In the genomic region with DNA sequence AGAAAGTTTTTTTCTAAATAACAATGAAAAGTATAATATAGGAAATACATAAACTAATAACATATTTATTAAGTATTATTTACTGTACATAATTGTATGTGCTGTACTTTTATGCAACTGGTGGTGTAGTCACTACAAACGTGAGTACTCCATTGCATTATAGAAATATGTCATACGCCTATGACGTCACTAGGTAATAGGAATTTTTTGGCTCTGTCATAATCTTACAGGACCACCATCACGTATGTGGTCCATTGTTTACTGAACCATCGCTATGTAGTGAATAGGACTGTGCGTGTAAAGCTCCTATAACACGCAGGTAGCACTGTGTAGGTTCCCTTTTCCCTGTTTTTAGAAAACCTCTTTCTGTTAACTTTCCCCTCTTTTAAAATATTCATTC, we compare ENCODE assay signal across 35 cellular contexts.
A peak's percentile ranks its signal among the peaks of the same experiment; 100 is the strongest.
DNase-seq lines count a peak whose midpoint lies in the region; ATAC-seq, FAIRE-seq and TF ChIP-seq lines count a peak whose summit lies in the region.
"Had no signal": no experiment of that assay in that cellular context is flagged by ENCODE, and none has a peak within 500 bp of the region (broad histone marks: within the 10 kb centered on the region; RNA-seq: fewer than 3 reads in every experiment).

No MANE protein-coding gene starts in this region.

- H3K4me2 ChIP-seq in HepG2 (ENCODE audit: low read depth, low read length) = no peak overlapping the region
- H3K4me2 ChIP-seq in GM23338 = no peak overlapping the region
- no peak overlapping the region for H3K4me2 ChIP-seq in K562 (ENCODE audit: insufficient read depth, low read length)
- H3K4me2 ChIP-seq: A549, BLaER1 had no signal

- H3K27me3 Mint-ChIP-seq in GM23338 (ENCODE audit: insufficient read depth, low read depth, poor library complexity) = no peaks in the 10 kb centered on the region
- no peaks in the 10 kb centered on the region for H3K27me3 Mint-ChIP-seq in nephron progenitor cell (ENCODE audit: low read depth, poor library complexity)
- H3K27me3 Mint-ChIP-seq: B cell; CD4-positive, alpha-beta memory T cell; CD4-positive, alpha-beta T cell; CD4-positive, CD25-positive, alpha-beta regulatory T cell; CD8-positive, alpha-beta memory T cell had no signal

- no peaks in the 10 kb centered on the region for H4K20me1 ChIP-seq in HepG2 (ENCODE audit: insufficient read depth, low read length)
- H4K20me1 ChIP-seq in GM23338 (replicated peaks; ENCODE audit: insufficient read depth) = no peaks in the 10 kb centered on the region
- no peaks in the 10 kb centered on the region for H4K20me1 ChIP-seq in K562 (replicated peaks; ENCODE audit: control insufficient read depth, insufficient read depth, low read length)
- H4K20me1 ChIP-seq: BLaER1; BLaER1 treated with 17β-estradiol and CSF1 and Interleukin-3, amounts not matched to agents 10 nM and 100 nM had no signal

- POLR2A ChIA-PET in HepG2 (lab: Yijun Ruan, JAX) = no interaction called here
- POLR2A ChIA-PET in K562 (lab: Yijun Ruan, JAX) = no interaction called here

- H3K79me2 ChIP-seq in HepG2 (ENCODE audit: insufficient read depth, low read length) (no peaks in the 10 kb centered on the region), GM23338 (replicated peaks; ENCODE audit: insufficient read depth) (no peaks in the 10 kb centered on the region), K562 (ENCODE audit: control insufficient read depth, insufficient read depth, low read length) (no peaks in the 10 kb centered on the region)

- H3K27me3 ChIP-seq in HepG2 (ENCODE audit: control insufficient read depth in 1 of 2, insufficient read depth in 2 of 2, low read length in 2 of 2) = no peaks in the 10 kb centered on the region
- H3K27me3 ChIP-seq in right lobe of liver = no peaks in the 10 kb centered on the region
- H3K27me3 ChIP-seq in GM23338 (ENCODE audit: insufficient read depth) = no peaks in the 10 kb centered on the region
- H3K27me3 ChIP-seq in K562 (ENCODE audit: control insufficient read depth in 2 of 2, insufficient read depth in 2 of 2, low read length in 2 of 2) = no peaks in the 10 kb centered on the region
- H3K27me3 ChIP-seq: BE2C, BLaER1 had no signal

- no peak for ATAC-seq in HepG2
- no peak for ATAC-seq in right lobe of liver
- no peak for ATAC-seq in GM23338
- no peak for ATAC-seq in K562
- ATAC-seq: A549; CD8-positive, alpha-beta T cell had no signal

- H3K9me2 ChIP-seq in GM23338 (ENCODE audit: insufficient read depth) = peaks cover 15% of the 10 kb centered on the region; the same call in 1 of the 2 replicates

- H3K9me1 ChIP-seq in K562 (ENCODE audit: control insufficient read depth, insufficient read depth, low read length) = no peaks in the 10 kb centered on the region

- no peaks in the 10 kb centered on the region for H3K36me3 Mint-ChIP-seq in GM23338 (ENCODE audit: low read depth)
- no peaks in the 10 kb centered on the region for H3K36me3 Mint-ChIP-seq in nephron progenitor cell (ENCODE audit: low read depth)
- H3K36me3 Mint-ChIP-seq: CD14-positive monocyte; CD4-positive, alpha-beta memory T cell; CD4-positive, CD25-positive, alpha-beta regulatory T cell; CD8-positive, alpha-beta memory T cell; CD8-positive, alpha-beta T cell had no signal

- H3K36me3 ChIP-seq in HepG2 (replicated peaks in 1 of 2; ENCODE audit: control insufficient read depth in 1 of 2, insufficient read depth in 2 of 2, low read length in 2 of 2) = no peaks in the 10 kb centered on the region
- no peaks in the 10 kb centered on the region for H3K36me3 ChIP-seq in right lobe of liver
- no peaks in the 10 kb centered on the region for H3K36me3 ChIP-seq in GM23338 (ENCODE audit: insufficient read depth)
- no peaks in the 10 kb centered on the region for H3K36me3 ChIP-seq in K562 (ENCODE audit: control insufficient read depth, insufficient read depth, low read length)
- H3K36me3 ChIP-seq: BE2C; BLaER1; BLaER1 treated with 17β-estradiol and CSF1 and Interleukin-3, amounts not matched to agents 10 nM and 100 nM had no signal

- CTCF ChIA-PET in HepG2 (lab: Yijun Ruan, JAX; ENCODE audit: low intra/inter-chr PET ratio, low total read pairs) = no interaction called here
- CTCF ChIA-PET in K562 (lab: Yijun Ruan, JAX; ENCODE audit: low intra/inter-chr PET ratio) = no interaction called here

- FAIRE-seq in HepG2 (lab: Jason Lieb, UNC) = no peak
- no peak for FAIRE-seq in K562 (lab: Jason Lieb, UNC)
- FAIRE-seq: A204.1, A549, D721Med had no signal

- TF ChIP-seq RAD21 in HepG2 (CRISPR knock-in tag; IDR thresholded peaks at IDR 0.05) = no peak
- TF ChIP-seq RAD21 in K562 (CRISPR knock-in tag; conservative IDR thresholded peaks at IDR 0.05 in 1 of 2, IDR thresholded peaks at IDR 0.05 in 1 of 2) = no peak

- no peak overlapping the region for H3K27ac Mint-ChIP-seq in GM23338
- H3K27ac Mint-ChIP-seq in nephron progenitor cell = no peak overlapping the region
- H3K27ac Mint-ChIP-seq: B cell; CD4-positive, alpha-beta memory T cell; CD4-positive, alpha-beta T cell; CD8-positive, alpha-beta memory T cell; CD8-positive, alpha-beta T cell had no signal

- WGBS in HepG2 (ENCODE audit: low lambda C conversion rate) = 5% methylated on average over 7 of the region's 7 CpGs
- WGBS in right lobe of liver (ENCODE audit: insufficient coverage, low coverage, low lambda C conversion rate, missing lambda C conversion rate) = 69% methylated on average over 7 of the region's 7 CpGs
- 2% methylated on average over 5 of the region's 7 CpGs for WGBS in K562 (ENCODE audit: insufficient coverage, low coverage, missing lambda C conversion rate)

- H3K27ac ChIP-seq in HepG2 (ENCODE audit: extremely low read length, insufficient read depth, low read length) (no peak overlapping the region), right lobe of liver (no peak overlapping the region), GM23338 (ENCODE audit: low read depth) (no peak overlapping the region), K562 (ENCODE audit: extremely low read depth, low read depth, low read length) (no peak overlapping the region)
- H3K27ac ChIP-seq: 22Rv1; A549; BLaER1; BLaER1 treated with 17β-estradiol and CSF1 and Interleukin-3, amounts not matched to agents 10 nM and 100 nM; C4-2B had no signal

- H3K9ac ChIP-seq in HepG2 (ENCODE audit: insufficient read depth, low read depth, low read length) (no peak overlapping the region), K562 (ENCODE audit: insufficient read depth in 1 of 2, low read depth in 2 of 2, low read length in 2 of 2) (no peak overlapping the region)
- H3K9ac ChIP-seq: BLaER1; BLaER1 treated with 17β-estradiol and CSF1 and Interleukin-3, amounts not matched to agents 10 nM and 100 nM had no signal

- H3K9me3 Mint-ChIP-seq in GM23338 = no peaks in the 10 kb centered on the region; the same call in 2 of the 3 replicates
- H3K9me3 Mint-ChIP-seq in nephron progenitor cell = no peaks in the 10 kb centered on the region
- H3K9me3 Mint-ChIP-seq: CD8-positive, alpha-beta T cell had no signal

- no peak for TF ChIP-seq EP300 in HepG2 (IDR thresholded peaks at IDR 0.05; ENCODE audit: low read depth in 2 of 2, low read length in 2 of 2)
- TF ChIP-seq EP300 in HepG2 (CRISPR knock-in tag; IDR thresholded peaks at IDR 0.05; ENCODE audit: borderline replicate concordance) = no peak
- TF ChIP-seq EP300 in K562 (IDR thresholded peaks at IDR 0.05; ENCODE audit: low read length) = no peak

- H3K4me1 ChIP-seq in HepG2 (ENCODE audit: insufficient read depth, low read length) (no peaks in the 10 kb centered on the region), right lobe of liver (no peaks in the 10 kb centered on the region), GM23338 (ENCODE audit: insufficient read depth) (no peaks in the 10 kb centered on the region; the same call in 1 of the 2 replicates), K562 (replicated peaks in 1 of 2; ENCODE audit: control insufficient read depth in 2 of 2, insufficient read depth in 2 of 2, low read length in 2 of 2) (no peaks in the 10 kb centered on the region)
- H3K4me1 ChIP-seq: A549, BE2C, BLaER1, Caco-2 had no signal

- TF ChIP-seq POLR2A in HepG2 (IDR thresholded peaks at IDR 0.05; ENCODE audit: insufficient read depth in 1 of 2, low read depth in 2 of 2, low read length in 2 of 2) = no peak
- TF ChIP-seq POLR2A in right lobe of liver (IDR thresholded peaks at IDR 0.05) = no peak
- TF ChIP-seq POLR2A in K562 (conservative IDR thresholded peaks at IDR 0.05) = no peak

- H2AFZ ChIP-seq in HepG2 (ENCODE audit: low read length) (no peak overlapping the region), GM23338 (peak overlapping the region; percentile 52; the same call in 1 of the 2 replicates), K562 (ENCODE audit: low read depth, low read length) (no peak overlapping the region)

- H3F3A ChIP-seq in GM23338 (replicated peaks; ENCODE audit: low read depth) = no peaks in the 10 kb centered on the region

- intact Hi-C loops in HepG2 (cut with micrococcal nuclease; ENCODE audit: unreplicated experiment) (no loop called here), right lobe of liver (cut with DNase I) (no loop called here), K562 (cut with micrococcal nuclease) (no loop called here)

- no TSS peak for BruUV-seq in HepG2 (replicated peaks; lab: Mats Ljungman, UMichigan)
- no TSS peak for BruUV-seq in K562 (replicated peaks; lab: Mats Ljungman, UMichigan)

- in situ Hi-C loops in HepG2 (cut with HindIII; ENCODE audit: extremely low pct_ligation_motif_present, low pct_unique_long_range_greater_than_20kb) (no loop called here), K562 (cut with MboI) (no loop called here)

- DNase-seq in HepG2 (ENCODE audit: low spot score) = no peak
- DNase-seq in right lobe of liver = no peak
- no peak for DNase-seq in GM23338 (ENCODE audit: low spot score)
- DNase-seq in K562 (ENCODE audit: extremely low read depth in 1 of 4, low spot score in 3 of 4) = no peak
- no peak for DNase-seq in nephron progenitor cell
- DNase-seq in OCI-M2 (lab: John Stamatoyannopoulos, UW; ENCODE audit: unreplicated experiment) = no peak
- DNase-seq: 8988T; ACHN; AML-193; BE2C; C1 segment of cervical spinal cord; Caco-2; Calu3; CD4-positive, alpha-beta memory T cell; CD4-positive, alpha-beta T cell; CD4-positive, CD25-positive, alpha-beta regulatory T cell; CD8-positive, alpha-beta memory T cell; CD8-positive, alpha-beta T cell; COR-L47; DMS 273 treated with DMSO at 0.1 percent for 48 hours; DMS153; DMS53; DMS79; DMS79 treated with DMSO at 0.1 percent for 48 hours; DND-41; EL had no signal

- H3K4me1 Mint-ChIP-seq in GM23338 (peaks cover 5% of the 10 kb centered on the region), nephron progenitor cell (peaks cover 12% of the 10 kb centered on the region)
- H3K4me1 Mint-ChIP-seq: B cell; CD14-positive monocyte; CD4-positive, alpha-beta memory T cell; CD4-positive, CD25-positive, alpha-beta regulatory T cell; CD8-positive, alpha-beta memory T cell had no signal

- H3K4me3 ChIP-seq in HepG2 (replicated peaks in 1 of 3; ENCODE audit: insufficient read depth in 1 of 3, low read depth in 2 of 3, low read length in 3 of 3) (no peak overlapping the region), right lobe of liver (no peak overlapping the region), GM23338 (no peak overlapping the region), K562 (no peak overlapping the region)
- H3K4me3 ChIP-seq: A549; BLaER1; BLaER1 treated with 17β-estradiol and CSF1 and Interleukin-3, amounts not matched to agents 10 nM and 100 nM had no signal

- no peak overlapping the region for H3K4me3 Mint-ChIP-seq in GM23338
- no peak overlapping the region for H3K4me3 Mint-ChIP-seq in nephron progenitor cell
- H3K4me3 Mint-ChIP-seq: B cell; CD14-positive monocyte; CD4-positive, alpha-beta memory T cell; CD4-positive, alpha-beta T cell; CD4-positive, CD25-positive, alpha-beta regulatory T cell; CD8-positive, alpha-beta memory T cell; CD8-positive, alpha-beta T cell had no signal

- no peaks in the 10 kb centered on the region for H3K9me3 ChIP-seq in HepG2 (ENCODE audit: low read length)
- no peaks in the 10 kb centered on the region for H3K9me3 ChIP-seq in right lobe of liver
- H3K9me3 ChIP-seq in K562 (replicated peaks; ENCODE audit: control insufficient read depth, insufficient read depth, low read depth, low read length) = no peaks in the 10 kb centered on the region; the same call in 1 of the 2 replicates
- H3K9me3 ChIP-seq: A549; BE2C; BLaER1; BLaER1 treated with 17β-estradiol and CSF1 and Interleukin-3, amounts not matched to agents 10 nM and 100 nM; Caco-2 had no signal

- no peak for TF ChIP-seq CTCF in HepG2 (CRISPR knock-in tag; IDR thresholded peaks at IDR 0.05)
- TF ChIP-seq CTCF in right lobe of liver (IDR thresholded peaks at IDR 0.05) = no peak
- TF ChIP-seq CTCF in GM23338 (conservative IDR thresholded peaks at IDR 0.05; ENCODE audit: low read depth in 2 of 2) = no peak
- TF ChIP-seq CTCF in K562 (IDR thresholded peaks at IDR 0.05 in 2 of 3, conservative IDR thresholded peaks at IDR 0.05 in 1 of 3; ENCODE audit: insufficient read depth in 2 of 3, low read depth in 1 of 3, low read length in 3 of 3) = no peak
- no peak for TF ChIP-seq CTCF in nephron progenitor cell (IDR thresholded peaks at IDR 0.05)
